In the genomic region with DNA sequence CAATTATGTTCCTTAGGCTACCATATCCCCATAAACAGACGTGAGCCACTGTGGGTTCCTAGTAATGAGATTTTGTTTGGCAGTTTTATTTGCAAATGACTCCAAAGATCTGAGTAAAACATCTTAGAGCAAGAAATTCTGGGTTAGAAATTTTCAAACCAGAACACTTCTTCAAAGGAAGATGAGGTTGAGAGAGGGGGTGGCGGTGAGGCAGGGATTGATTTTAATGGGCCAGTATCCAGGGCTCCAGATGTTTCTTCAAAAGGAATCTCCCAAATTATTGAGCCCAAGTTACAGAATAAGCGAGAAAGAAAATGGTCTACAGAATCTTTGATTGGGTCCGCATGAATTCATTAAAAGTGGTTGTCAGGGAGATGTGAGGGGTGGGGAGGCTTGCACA, we compare ENCODE assay signal across 26 cellular contexts.
"Had no signal": no experiment of that assay in that cellular context is flagged by ENCODE, and none has a peak within 500 bp of the region (broad histone marks: within the 10 kb centered on the region; RNA-seq: fewer than 3 reads in every experiment).

No MANE protein-coding gene starts in this region.

- H3K36me3 Mint-ChIP-seq: immature natural killer cell; memory B cell; natural killer cell; neural progenitor cell; stimulated activated memory B cell treated with anti-CD40 and anti-IgM and Interleukin-4, amounts not matched to agents 10 μg/mL and 1 μg/mL and 100 μg/mL, for 72 hours had no signal

- H3K4me1 Mint-ChIP-seq: immature natural killer cell; memory B cell; natural killer cell; stimulated activated memory B cell treated with anti-CD40 and anti-IgM and Interleukin-4, amounts not matched to agents 10 μg/mL and 1 μg/mL and 100 μg/mL, for 72 hours had no signal

- H3K9me3 Mint-ChIP-seq: natural killer cell had no signal

- DNase-seq: dermis blood vessel endothelial cell; effector memory CD4-positive, alpha-beta T cell; erythroblast; hypothalamus; immature natural killer cell; islet precursor cell; kidney glomerular epithelial cell; left colon; left ventricle myocardium inferior; natural killer cell; nucleus accumbens; psoas muscle; right cardiac atrium; small intestine; stimulated activated CD4-positive, alpha-beta T cell treated with anti-CD3 and anti-CD28 coated beads, Interleukin-2, amount 100 ng/mL, for 24 hours; stimulated activated CD4-positive, alpha-beta T cell treated with anti-CD3 and anti-CD28 coated beads, Interleukin-4, amount 100 ng/mL, for 24 hours; stimulated activated naive CD8-positive, alpha-beta T cell treated with anti-CD3 and anti-CD28 coated beads, Interleukin-15, Interleukin-2, amounts not matched to agents 100 U/mL and 50 U/mL, for 24 hours; substantia nigra; upper lobe of left lung had no signal

- H3K27ac ChIP-seq: coronary artery, left ventricle myocardium inferior, neural progenitor cell, psoas muscle, thoracic aorta, tibial nerve, upper lobe of left lung had no signal

- H3K4me3 Mint-ChIP-seq: immature natural killer cell; memory B cell; natural killer cell; neural progenitor cell; stimulated activated memory B cell treated with anti-CD40 and anti-IgM and Interleukin-4, amounts not matched to agents 10 μg/mL and 1 μg/mL and 100 μg/mL, for 72 hours had no signal

- ATAC-seq: left colon; natural killer cell; psoas muscle; right cardiac atrium; stimulated activated memory B cell treated with anti-CD40 and anti-IgM and Interleukin-4, amounts not matched to agents 10 μg/mL and 1 μg/mL and 100 μg/mL, for 72 hours; stimulated activated naive CD8-positive, alpha-beta T cell treated with anti-CD3 and anti-CD28 coated beads, Interleukin-15, Interleukin-2, amounts not matched to agents 100 U/mL and 50 U/mL, for 24 hours had no signal

- H3K27ac Mint-ChIP-seq: immature natural killer cell; memory B cell; natural killer cell; neural progenitor cell; stimulated activated memory B cell treated with anti-CD40 and anti-IgM and Interleukin-4, amounts not matched to agents 10 μg/mL and 1 μg/mL and 100 μg/mL, for 72 hours had no signal

- H3K4me1 ChIP-seq: left ventricle myocardium inferior, psoas muscle, tibial nerve, upper lobe of left lung had no signal

- H3K4me3 ChIP-seq: coronary artery, left ventricle myocardium inferior, lung, neural progenitor cell, psoas muscle, thoracic aorta, tibial nerve, upper lobe of left lung had no signal

- H3K27me3 ChIP-seq: neural progenitor cell, tibial nerve, upper lobe of left lung had no signal

- H3K36me3 ChIP-seq: left ventricle myocardium inferior, neural progenitor cell, thoracic aorta, tibial nerve, upper lobe of left lung had no signal

- H3K9me3 ChIP-seq: psoas muscle, thoracic aorta, upper lobe of left lung had no signal
